8 cellular contexts compared by ENCODE assay signal in the genomic region with DNA sequence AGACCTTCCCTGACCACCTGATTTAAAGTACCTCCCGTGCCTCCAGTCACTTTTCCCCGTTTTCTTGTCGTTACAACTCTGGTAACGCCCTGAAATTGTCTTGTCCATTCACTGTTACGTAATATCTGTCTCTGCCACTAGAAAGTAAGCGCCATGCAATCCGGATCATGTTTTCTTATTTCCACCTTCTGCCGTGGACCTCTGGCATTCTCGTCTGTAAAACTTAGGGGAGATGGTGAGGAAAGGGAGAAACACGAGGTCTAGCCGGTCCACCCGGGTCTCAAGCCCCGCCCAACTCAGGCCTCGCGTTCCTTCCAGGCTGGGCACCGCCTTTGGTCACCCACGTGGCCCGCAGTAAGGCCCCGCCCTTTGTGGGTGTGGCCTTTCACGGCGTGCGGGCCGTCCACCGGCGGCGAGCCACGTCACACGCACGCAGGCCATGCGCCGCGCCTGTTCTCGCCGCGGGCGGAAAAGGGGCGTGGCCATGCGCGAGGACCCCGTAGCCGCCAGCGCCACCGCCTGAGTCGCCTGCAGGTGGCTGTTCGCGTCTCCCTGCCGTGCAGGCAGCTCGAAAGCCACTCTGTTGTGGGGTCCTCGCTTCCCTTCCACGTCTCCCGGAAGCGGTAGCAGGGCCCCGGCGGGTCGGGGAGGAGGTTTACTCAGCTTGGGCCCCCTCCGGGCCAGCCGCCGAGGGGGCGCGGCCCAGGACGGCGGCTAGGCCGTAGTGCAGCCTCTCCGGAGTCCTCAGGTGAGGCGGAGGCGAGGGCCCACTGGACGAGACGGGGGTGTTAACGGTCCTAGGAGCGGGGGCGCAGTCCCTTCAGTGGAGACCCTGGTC. TPM values are rescaled to one million over a fixed set of nuclear protein-coding genes. Genes with fewer than 3 reads are reported as not detected.
DNase-seq lines count a peak whose midpoint lies in the region; ATAC-seq and TF ChIP-seq lines count a peak whose summit lies in the region.

A gene with protein sequence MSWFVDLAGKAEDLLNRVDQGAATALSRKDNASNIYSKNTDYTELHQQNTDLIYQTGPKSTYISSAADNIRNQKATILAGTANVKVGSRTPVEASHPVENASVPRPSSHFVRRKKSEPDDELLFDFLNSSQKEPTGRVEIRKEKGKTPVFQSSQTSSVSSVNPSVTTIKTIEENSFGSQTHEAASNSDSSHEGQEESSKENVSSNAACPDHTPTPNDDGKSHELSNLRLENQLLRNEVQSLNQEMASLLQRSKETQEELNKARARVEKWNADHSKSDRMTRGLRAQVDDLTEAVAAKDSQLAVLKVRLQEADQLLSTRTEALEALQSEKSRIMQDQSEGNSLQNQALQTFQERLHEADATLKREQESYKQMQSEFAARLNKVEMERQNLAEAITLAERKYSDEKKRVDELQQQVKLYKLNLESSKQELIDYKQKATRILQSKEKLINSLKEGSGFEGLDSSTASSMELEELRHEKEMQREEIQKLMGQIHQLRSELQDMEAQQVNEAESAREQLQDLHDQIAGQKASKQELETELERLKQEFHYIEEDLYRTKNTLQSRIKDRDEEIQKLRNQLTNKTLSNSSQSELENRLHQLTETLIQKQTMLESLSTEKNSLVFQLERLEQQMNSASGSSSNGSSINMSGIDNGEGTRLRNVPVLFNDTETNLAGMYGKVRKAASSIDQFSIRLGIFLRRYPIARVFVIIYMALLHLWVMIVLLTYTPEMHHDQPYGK (plus strand): TSS at position 597 of the 838 bp plus-strand sequence. CDS start 3,133 bp downstream, outside the sequence.

- 0 to 1% (median 1%) methylated on average over 64 to 71 of the region's 71 CpGs for WGBS in ovary, 3 donors
- WGBS in thyroid gland, 2 donors: 4 to 7% methylated on average over 18 to 20 of the region's 71 CpGs

- no peaks in the 10 kb centered on the region for H3K27me3 ChIP-seq in ovary
- no peaks in the 10 kb centered on the region for H3K27me3 ChIP-seq in thyroid gland

- H3K4me3 ChIP-seq in GM12865 (ENCODE audit: low read depth, low read length) (peak within 1 kb of the TSS; percentile 61), ovary (peak within 1 kb of the TSS; percentile 82), thyroid gland (replicated peaks in 1 of 3) (peak within 1 kb of the TSS; percentile 80 to 99 (median 95))

- H3K4me1 Mint-ChIP-seq in activated naive CD8-positive, alpha-beta T cell treated with anti-CD3 and anti-CD28 coated beads, Interleukin-2, amount 50 U/mL, for 24 hours: peaks cover 38% of the 10 kb centered on the region

- H3K4me1 ChIP-seq in ovary (ENCODE audit: insufficient read depth) (peaks cover 6% of the 10 kb centered on the region), thyroid gland (peaks cover 13 to 15% of the 10 kb centered on the region in 2 donors)

- no peaks in the 10 kb centered on the region for H3K27me3 Mint-ChIP-seq in activated naive CD8-positive, alpha-beta T cell treated with anti-CD3 and anti-CD28 coated beads, Interleukin-2, amount 50 U/mL, for 24 hours

- peak; percentile 100 for DNase-seq in GM12865 (ENCODE audit: low read depth)
- DNase-seq in NCI-H1417 treated with DMSO at 0.1 percent for 48 hours (lab: John Stamatoyannopoulos, UW): peak; percentile 89
- peak; percentile 95 for DNase-seq in SW480 (ENCODE audit: low spot score)
- peak; percentile 98 for DNase-seq in activated naive CD8-positive, alpha-beta T cell treated with anti-CD3 and anti-CD28 coated beads, Interleukin-2, amount 50 U/mL, for 24 hours
- DNase-seq in Right ventricle myocardium inferior (ENCODE audit: missing footprints): peak; percentile 99
- DNase-seq in ovary: peak; percentile 98 to 99 (median 98)
- DNase-seq in thyroid gland: peak; percentile 98 to 99

- ATAC-seq in HG02763 (IDR thresholded peaks at IDR 0.05; ENCODE audit: unreplicated experiment) (peak; percentile 91), Right ventricle myocardium inferior (peak; percentile 99)
- ATAC-seq in activated naive CD8-positive, alpha-beta T cell treated with anti-CD3 and anti-CD28 coated beads, Interleukin-2, amount 50 U/mL, for 24 hours: peak; percentile 95

- peak within 1 kb of the TSS; percentile 96 for H3K27ac Mint-ChIP-seq in activated naive CD8-positive, alpha-beta T cell treated with anti-CD3 and anti-CD28 coated beads, Interleukin-2, amount 50 U/mL, for 24 hours

- H3K27ac ChIP-seq in ovary (peak within 1 kb of the TSS in 1 of 2 donors; percentile 72), thyroid gland (peak within 1 kb of the TSS; percentile 72 to 76 (median 76))

- peaks cover 38% of the 10 kb centered on the region for H3K9me3 Mint-ChIP-seq in activated naive CD8-positive, alpha-beta T cell treated with anti-CD3 and anti-CD28 coated beads, Interleukin-2, amount 50 U/mL, for 24 hours

- no peaks in the 10 kb centered on the region for H3K9me3 ChIP-seq in ovary
- no peaks in the 10 kb centered on the region for H3K9me3 ChIP-seq in thyroid gland

- intact Hi-C loops in Right ventricle myocardium inferior (cut with DNase I): loop anchor here (5.0 to 10.0 kb wide), 2 partner anchors 47 to 669 kb away; partner anchors contain the start of genes CPSF2, LGMN and NDUFB1
- intact Hi-C loops in ovary (cut with DNase I): no loop called here
- intact Hi-C loops in thyroid gland (cut with DNase I): no loop called here

- peak; percentile 55 for TF ChIP-seq EP300 in ovary (IDR thresholded peaks at IDR 0.05)

- TF ChIP-seq POLR2A in ovary (IDR thresholded peaks at IDR 0.05) (peak; percentile 38), thyroid gland (IDR thresholded peaks at IDR 0.05) (peak in 1 of 2 donors; percentile 78)

- peak within 1 kb of the TSS; percentile 99 for H3K4me3 Mint-ChIP-seq in activated naive CD8-positive, alpha-beta T cell treated with anti-CD3 and anti-CD28 coated beads, Interleukin-2, amount 50 U/mL, for 24 hours

- peaks cover 30% of the 10 kb centered on the region for H3K36me3 Mint-ChIP-seq in activated naive CD8-positive, alpha-beta T cell treated with anti-CD3 and anti-CD28 coated beads, Interleukin-2, amount 50 U/mL, for 24 hours (ENCODE audit: low read depth)

- TF ChIP-seq CTCF in GM12865 (IDR thresholded peaks at IDR 0.05; ENCODE audit: insufficient read depth, low read depth, low read length, missing control alignments): no peak
- peak in 2 of 3 donors; percentile 53 to 62 for TF ChIP-seq CTCF in ovary (IDR thresholded peaks at IDR 0.05)
- peak in 3 of 6 experiments; percentile 13 to 47 (median 22) for TF ChIP-seq CTCF in thyroid gland (IDR thresholded peaks at IDR 0.05)

- H3K36me3 ChIP-seq in ovary: no peaks in the 10 kb centered on the region
- H3K36me3 ChIP-seq in thyroid gland: peaks cover 0 to 9% of the 10 kb centered on the region in 2 donors

RNA-seq across cellular contexts. Expression of the gene that starts here (rescaled TPM):
- 18.9 TPM for total RNA-seq in Right ventricle myocardium inferior
- 10 to 100 TPM; 24.6 to 31.1 (median 25.9) TPM for total RNA-seq in ovary
- 10 to 100 TPM; 19.6 to 31.2 TPM for polyA plus RNA-seq in ovary
- 10 to 100 TPM; 54.5 to 58.2 (median 57.6) TPM for total RNA-seq in thyroid gland
